Comparison of ENCODE assay signal across 19 cellular contexts in the genomic region with DNA sequence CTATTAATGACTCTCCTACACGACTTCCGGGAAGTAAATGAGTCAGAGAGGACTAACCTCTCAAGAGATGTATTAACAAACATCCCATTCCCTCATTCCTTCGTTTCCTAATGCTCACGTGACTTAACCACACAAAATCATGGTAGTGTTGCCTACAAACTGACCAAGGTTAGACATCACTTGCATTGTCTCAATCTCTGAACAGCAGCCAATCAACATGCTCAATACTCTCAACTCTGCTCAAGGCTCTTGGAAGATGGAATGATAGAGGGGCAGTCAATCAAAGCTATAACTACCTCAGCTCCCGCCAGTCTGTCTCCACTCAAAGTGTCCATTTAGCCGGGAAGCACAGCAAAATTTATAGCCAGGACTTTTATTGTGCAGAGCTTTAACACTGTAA.
DNase-seq lines count a peak whose midpoint lies in the region; ATAC-seq and TF ChIP-seq lines count a peak whose summit lies in the region.
"Had no signal": no experiment of that assay in that cellular context is flagged by ENCODE, and none has a peak within 500 bp of the region (broad histone marks: within the 10 kb centered on the region; RNA-seq: fewer than 3 reads in every experiment).

No MANE protein-coding gene starts in this region.

- DNase-seq in left ventricle myocardium inferior (no peak), heart right ventricle (no peak), fibroblast of mammary gland (ENCODE audit: low read depth) (peak; percentile 84), aorta (no peak), T-helper 1 cell (no peak), esophagus squamous epithelium (lab: John Stamatoyannopoulos, UW) (no peak)
- no peak for DNase-seq in T-helper 2 cell treated with Interferon-gamma antibody and Interleukin-4, amounts not matched to agents 5 μg/mL and 100 μg/mL, for 36 hours (ENCODE audit: low spot score)
- DNase-seq: activated CD8-positive, alpha-beta T cell treated with anti-CD3 and anti-CD28 coated beads for 36 hours; cerebellar nuclear complex; H7; immature natural killer cell; MG63; natural killer cell; NCI-H2081; NCI-H526 treated with DMSO at 0.1 percent for 48 hours; stimulated activated naive CD8-positive, alpha-beta T cell treated with anti-CD3 and anti-CD28 coated beads, Interleukin-15, Interleukin-2, amounts not matched to agents 100 U/mL and 50 U/mL, for 24 hours had no signal

- H3K36me3 Mint-ChIP-seq in T-helper 2 cell treated with Interferon-gamma antibody and Interleukin-4, amounts not matched to agents 5 μg/mL and 100 μg/mL, for 36 hours (ENCODE audit: low read depth), result no peaks in the 10 kb centered on the region
- H3K36me3 Mint-ChIP-seq: immature natural killer cell, natural killer cell had no signal

- H3K4me3 ChIP-seq in left ventricle myocardium inferior (no peak overlapping the region), heart right ventricle (no peak overlapping the region), OCI-LY3 (ENCODE audit: low read length) (no peak overlapping the region), fibroblast of mammary gland (ENCODE audit: control insufficient read depth, low read depth, low read length) (no peak overlapping the region), aorta (ENCODE audit: low read length in 2 of 2) (no peak overlapping the region), esophagus squamous epithelium (no peak overlapping the region)
- H3K4me3 ChIP-seq: MG63 had no signal

- 81 to 86% methylated on average over 6 of the region's 6 CpGs for WGBS in heart right ventricle, 2 donors
- 72 to 86% methylated on average over 6 of the region's 6 CpGs for WGBS in aorta, 2 donors
- WGBS in esophagus squamous epithelium, 2 donors, result 64 to 70% methylated on average over 6 of the region's 6 CpGs

- peak overlapping the region; percentile 4; the same call in 1 of the 2 replicates for H3K4me2 ChIP-seq in OCI-LY3 (ENCODE audit: low read length)

- intact Hi-C loops in left ventricle myocardium inferior (cut with micrococcal nuclease), result no loop called here
- intact Hi-C loops in heart right ventricle (cut with DNase I), result no loop called here
- intact Hi-C loops in aorta (cut with DNase I), result no loop called here
- intact Hi-C loops in esophagus squamous epithelium (cut with DNase I), result no loop called here

- TF ChIP-seq POLR2A in esophagus squamous epithelium (IDR thresholded peaks at IDR 0.05), result no peak

- no peaks in the 10 kb centered on the region for H3K36me3 ChIP-seq in left ventricle myocardium inferior
- no peaks in the 10 kb centered on the region for H3K36me3 ChIP-seq in heart right ventricle
- H3K36me3 ChIP-seq in OCI-LY3 (replicated peaks; ENCODE audit: low read depth, low read length), result no peaks in the 10 kb centered on the region
- no peaks in the 10 kb centered on the region for H3K36me3 ChIP-seq in aorta (ENCODE audit: control insufficient read depth in 1 of 2, insufficient read depth in 2 of 2, low read length in 1 of 2)
- no peaks in the 10 kb centered on the region for H3K36me3 ChIP-seq in esophagus squamous epithelium
- H3K36me3 ChIP-seq: MG63 had no signal

- H3K79me2 ChIP-seq in OCI-LY3 (ENCODE audit: low read length), result no peaks in the 10 kb centered on the region

- H3K27ac ChIP-seq in left ventricle myocardium inferior (replicated peaks), result peak overlapping the region; percentile 28
- H3K27ac ChIP-seq in heart right ventricle, result no peak overlapping the region
- H3K27ac ChIP-seq in OCI-LY3 (ENCODE audit: low read length), result no peak overlapping the region
- no peak overlapping the region for H3K27ac ChIP-seq in aorta (ENCODE audit: low read depth in 1 of 2, low read length in 2 of 2)
- H3K27ac ChIP-seq in esophagus squamous epithelium, result peak overlapping the region in 2 of 4 donors; percentile 25 to 40
- H3K27ac ChIP-seq: VCaP had no signal

- ATAC-seq in heart right ventricle (no peak), aorta (ENCODE audit: low FRiP score) (peak; percentile 49)
- ATAC-seq: activated CD8-positive, alpha-beta T cell treated with anti-CD3 and anti-CD28 coated beads for 36 hours; natural killer cell; Panc1; stimulated activated naive CD8-positive, alpha-beta T cell treated with anti-CD3 and anti-CD28 coated beads, Interleukin-15, Interleukin-2, amounts not matched to agents 100 U/mL and 50 U/mL, for 24 hours had no signal

- H3K4me1 Mint-ChIP-seq in T-helper 2 cell treated with Interferon-gamma antibody and Interleukin-4, amounts not matched to agents 5 μg/mL and 100 μg/mL, for 36 hours (ENCODE audit: low read depth), result no peaks in the 10 kb centered on the region
- H3K4me1 Mint-ChIP-seq: immature natural killer cell, natural killer cell had no signal

- TF ChIP-seq CTCF in left ventricle myocardium inferior (IDR thresholded peaks at IDR 0.05; ENCODE audit: borderline replicate concordance) (no peak), heart right ventricle (IDR thresholded peaks at IDR 0.05) (no peak), OCI-LY3 (IDR thresholded peaks at IDR 0.05; ENCODE audit: low read depth, low read length) (no peak), fibroblast of mammary gland (conservative IDR thresholded peaks at IDR 0.05; ENCODE audit: control insufficient read depth, insufficient read depth, low read depth, low read length) (no peak), esophagus squamous epithelium (IDR thresholded peaks at IDR 0.05) (no peak)

- no peaks in the 10 kb centered on the region for H3K27me3 Mint-ChIP-seq in T-helper 2 cell treated with Interferon-gamma antibody and Interleukin-4, amounts not matched to agents 5 μg/mL and 100 μg/mL, for 36 hours (ENCODE audit: low read depth)
- H3K27me3 Mint-ChIP-seq: activated CD8-positive, alpha-beta T cell treated with anti-CD3 and anti-CD28 coated beads for 36 hours had no signal

- H3K9ac ChIP-seq in OCI-LY3 (ENCODE audit: low read length), result no peak overlapping the region

- H3K4me1 ChIP-seq in left ventricle myocardium inferior (peaks cover 12% of the 10 kb centered on the region), heart right ventricle (peaks cover 0 to 12% (median 0%) of the 10 kb centered on the region in 9 donors), OCI-LY3 (ENCODE audit: low read length) (peaks cover 22% of the 10 kb centered on the region), aorta (ENCODE audit: control insufficient read depth in 1 of 2, insufficient read depth in 2 of 2, low read length in 2 of 2) (peaks cover 0 to 1% of the 10 kb centered on the region in 2 donors), esophagus squamous epithelium (no peaks in the 10 kb centered on the region)

- no peaks in the 10 kb centered on the region for H3K9me3 Mint-ChIP-seq in T-helper 2 cell treated with Interferon-gamma antibody and Interleukin-4, amounts not matched to agents 5 μg/mL and 100 μg/mL, for 36 hours
- H3K9me3 Mint-ChIP-seq: activated CD8-positive, alpha-beta T cell treated with anti-CD3 and anti-CD28 coated beads for 36 hours; immature natural killer cell; natural killer cell had no signal

- no peaks in the 10 kb centered on the region for H4K20me1 ChIP-seq in OCI-LY3 (ENCODE audit: insufficient read depth, low read length)

- H3K9me3 ChIP-seq in left ventricle myocardium inferior (replicated peaks), result no peaks in the 10 kb centered on the region
- H3K9me3 ChIP-seq in heart right ventricle, result peaks cover 0 to 1% (median 0%) of the 10 kb centered on the region in 11 donors
- no peaks in the 10 kb centered on the region for H3K9me3 ChIP-seq in OCI-LY3 (ENCODE audit: insufficient read depth, low read length)
- no peaks in the 10 kb centered on the region for H3K9me3 ChIP-seq in aorta (ENCODE audit: control insufficient read depth, low read length)
- no peaks in the 10 kb centered on the region for H3K9me3 ChIP-seq in esophagus squamous epithelium
- H3K9me3 ChIP-seq: MG63 had no signal

- H2AFZ ChIP-seq in OCI-LY3 (ENCODE audit: low read depth, low read length), result no peak overlapping the region

- no peak overlapping the region for H3K27ac Mint-ChIP-seq in T-helper 2 cell treated with Interferon-gamma antibody and Interleukin-4, amounts not matched to agents 5 μg/mL and 100 μg/mL, for 36 hours
- H3K27ac Mint-ChIP-seq: activated CD8-positive, alpha-beta T cell treated with anti-CD3 and anti-CD28 coated beads for 36 hours; immature natural killer cell; natural killer cell had no signal

- H3K4me3 Mint-ChIP-seq in T-helper 2 cell treated with Interferon-gamma antibody and Interleukin-4, amounts not matched to agents 5 μg/mL and 100 μg/mL, for 36 hours, result no peak overlapping the region
- H3K4me3 Mint-ChIP-seq: activated CD8-positive, alpha-beta T cell treated with anti-CD3 and anti-CD28 coated beads for 36 hours; immature natural killer cell; natural killer cell had no signal

- H3K27me3 ChIP-seq in left ventricle myocardium inferior (ENCODE audit: low read depth) (no peaks in the 10 kb centered on the region), heart right ventricle (no peaks in the 10 kb centered on the region), OCI-LY3 (ENCODE audit: low read depth, low read length) (peaks cover 21% of the 10 kb centered on the region), aorta (ENCODE audit: control insufficient read depth in 1 of 2, insufficient read depth in 2 of 2, low read length in 1 of 2) (no peaks in the 10 kb centered on the region), esophagus squamous epithelium (no peaks in the 10 kb centered on the region)
- H3K27me3 ChIP-seq: MG63 had no signal
